Comparison of ENCODE assay signal across 12 cellular contexts in the genomic region with DNA sequence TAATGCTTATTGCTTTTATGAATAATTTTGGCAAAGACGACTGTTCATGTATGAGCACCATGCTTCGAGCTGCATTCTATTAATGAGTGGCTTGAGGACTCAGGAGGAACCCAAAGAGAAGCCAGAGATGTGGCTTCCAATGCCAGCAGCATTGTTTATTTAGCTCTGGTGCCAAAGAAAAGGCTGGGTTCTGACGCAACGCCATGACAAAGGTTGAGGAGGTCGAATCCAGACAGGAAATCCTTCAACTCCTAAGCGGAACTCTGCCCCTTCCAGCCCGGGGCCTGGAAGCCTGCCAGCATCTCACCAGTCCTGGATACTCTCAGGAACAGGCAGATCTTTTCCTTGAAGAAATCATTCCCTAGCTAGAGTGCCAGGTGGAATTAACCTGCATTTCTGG.
DNase-seq lines count a peak whose midpoint lies in the region; ATAC-seq, FAIRE-seq and TF ChIP-seq lines count a peak whose summit lies in the region.
"Had no signal": no experiment of that assay in that cellular context is flagged by ENCODE, and none has a peak within 500 bp of the region (broad histone marks: within the 10 kb centered on the region; RNA-seq: fewer than 3 reads in every experiment).

No MANE protein-coding gene starts in this region.

- no peak overlapping the region for H3K4me3 Mint-ChIP-seq in Caco-2 (ENCODE audit: unreplicated experiment)
- H3K4me3 Mint-ChIP-seq: brain had no signal

- ATAC-seq in left lung (peak; percentile 65), GM21381 (IDR thresholded peaks at IDR 0.05; ENCODE audit: unreplicated experiment) (no peak)

- BruUV-seq in Caco-2 (replicated peaks; lab: Mats Ljungman, UMichigan), result no TSS peak

- FAIRE-seq in bronchial epithelial cell (lab: Jason Lieb, UNC), result no peak
- no peak for FAIRE-seq in urothelium cell line (lab: Jason Lieb, UNC)
- FAIRE-seq: keratinocyte, TTC549 had no signal

- H3K4me1 Mint-ChIP-seq in Caco-2 (ENCODE audit: low read depth, unreplicated experiment), result no peaks in the 10 kb centered on the region

- peaks cover 18 to 62% of the 10 kb centered on the region in 2 donors for H3K4me1 ChIP-seq in left lung
- no peaks in the 10 kb centered on the region for H3K4me1 ChIP-seq in Caco-2

- H3K4me3 ChIP-seq in bronchial epithelial cell (ENCODE audit: low read depth, low read length) (no peak overlapping the region), left lung (no peak overlapping the region), Caco-2 (ENCODE audit: low read depth, low read length) (no peak overlapping the region)

- intact Hi-C loops in left lung (cut with DNase I) (loop anchor here in 1 of 2 donors (10.0 kb wide), 1 partner anchor 100 kb away; the partner anchor contains the start of gene ARHGAP26), Caco-2 (cut with micrococcal nuclease; ENCODE audit: unreplicated experiment) (no loop called here)

- H3K9me3 Mint-ChIP-seq in Caco-2 (ENCODE audit: unreplicated experiment), result no peaks in the 10 kb centered on the region
- H3K9me3 Mint-ChIP-seq: brain had no signal

- DNase-seq in NCI-H1105 treated with DMSO at 0.1 percent for 48 hours (lab: John Stamatoyannopoulos, UW), result peak; percentile 3
- peak; percentile 84 for DNase-seq in bronchial epithelial cell (ENCODE audit: low read depth)
- DNase-seq in left lung, result peak; percentile 84 to 89
- peak; percentile 17 for DNase-seq in urothelium cell line (ENCODE audit: low spot score)
- no peak for DNase-seq in GM10266 (ENCODE audit: extremely low spot score)
- DNase-seq in Caco-2, result no peak
- DNase-seq in ecto neural progenitor cell (ENCODE audit: low spot score), result no peak
- DNase-seq: NCI-H1436 treated with DMSO at 0.1 percent for 48 hours had no signal

- H3K36me3 ChIP-seq in bronchial epithelial cell (ENCODE audit: control insufficient read depth, insufficient read depth, low read length), result no peaks in the 10 kb centered on the region
- peaks cover 0 to 3% of the 10 kb centered on the region in 2 donors for H3K36me3 ChIP-seq in left lung
- peaks cover 1% of the 10 kb centered on the region; the same call in 1 of the 2 replicates for H3K36me3 ChIP-seq in Caco-2 (ENCODE audit: control insufficient read depth, insufficient read depth, low read length)

- CTCF ChIA-PET in Caco-2 (lab: Charles Lee), result interaction anchor here (0.9 to 2.4 kb wide), 5 partner anchors 8 to 157 kb away, joined by 3 to 11 read pairs (median 4); partner anchors contain the start of gene ARHGAP26

- no peaks in the 10 kb centered on the region for H3K27me3 ChIP-seq in bronchial epithelial cell (ENCODE audit: control insufficient read depth, insufficient read depth, low read length)
- no peaks in the 10 kb centered on the region for H3K27me3 ChIP-seq in left lung
- no peaks in the 10 kb centered on the region for H3K27me3 ChIP-seq in Caco-2 (replicated peaks; ENCODE audit: control insufficient read depth, insufficient read depth, low read length)

- no peaks in the 10 kb centered on the region for H3K27me3 Mint-ChIP-seq in Caco-2 (ENCODE audit: insufficient read depth, unreplicated experiment)
- H3K27me3 Mint-ChIP-seq: brain had no signal

- no peak overlapping the region for H3K27ac Mint-ChIP-seq in Caco-2 (ENCODE audit: unreplicated experiment)
- H3K27ac Mint-ChIP-seq: brain had no signal

- TF ChIP-seq CTCF in bronchial epithelial cell (IDR thresholded peaks at IDR 0.05; ENCODE audit: insufficient read depth, low read length, severe bottlenecking), result no peak
- TF ChIP-seq CTCF in left lung (IDR thresholded peaks at IDR 0.05), result no peak
- no peak for TF ChIP-seq CTCF in GM10266 (IDR thresholded peaks at IDR 0.05; ENCODE audit: control insufficient read depth, insufficient read depth, low read depth, missing control alignments)
- no peak for TF ChIP-seq CTCF in Caco-2 (IDR thresholded peaks at IDR 0.05; ENCODE audit: insufficient read depth in 1 of 2, low read depth in 1 of 2, low read length in 1 of 2, severe bottlenecking in 1 of 2, unreplicated experiment in 1 of 2)

- H3K9me3 ChIP-seq in left lung (no peaks in the 10 kb centered on the region), Caco-2 (no peaks in the 10 kb centered on the region)

- POLR2A ChIA-PET in Caco-2 (lab: Charles Lee), result no interaction called here

- H3K27ac ChIP-seq in left lung, result peak overlapping the region; percentile 49 to 53

- peaks cover 10% of the 10 kb centered on the region for H3K36me3 Mint-ChIP-seq in Caco-2 (ENCODE audit: insufficient read depth, unreplicated experiment)
- H3K36me3 Mint-ChIP-seq: brain had no signal

Comparison
In these comparisons a context has a peak if more than half of its experiments do, and no peak if none do; other contexts are left out.
1. DNase-seq: peak in NCI-H1105 treated with DMSO at 0.1 percent for 48 hours (single experiment), bronchial epithelial cell (single experiment), left lung (2 of 2) and urothelium cell line (single experiment); none in GM10266 (single experiment), Caco-2 (0 of 2) and ecto neural progenitor cell (single experiment).